22 cellular contexts compared by ENCODE assay signal in genomic region chr1:39134768-39135333, GRCh38.
A peak's percentile ranks its signal among the peaks of the same experiment; 100 is the strongest.
DNase-seq lines count a peak whose midpoint lies in the region; ATAC-seq, FAIRE-seq and TF ChIP-seq lines count a peak whose summit lies in the region.
"Had no signal": no experiment of that assay in that cellular context is flagged by ENCODE, and none has a peak within 500 bp of the region (broad histone marks: within the 10 kb centered on the region; RNA-seq: fewer than 3 reads in every experiment).

No MANE protein-coding gene starts in this region.

- H3K27me3 Mint-ChIP-seq in astrocyte (ENCODE audit: low read depth, unreplicated experiment): no peaks in the 10 kb centered on the region
- H3K27me3 Mint-ChIP-seq in activated CD4-positive, alpha-beta T cell treated with anti-CD3 and anti-CD28 coated beads, Interleukin-2, amount 10 ng/mL, durations not matched to agents 7 days and 5 days: no peaks in the 10 kb centered on the region
- H3K27me3 Mint-ChIP-seq: CD4-positive, alpha-beta memory T cell had no signal

- DNase-seq in astrocyte (ENCODE audit: low read depth) (no peak), epithelial cell of prostate (ENCODE audit: low read depth, low spot score) (no peak), thyroid gland (no peak), mesenchymal stem cell (no peak)
- DNase-seq in activated effector memory CD4-positive, alpha-beta T cell treated with anti-CD3 and anti-CD28 coated beads, Interleukin-2, amount 50 U/mL, for 16 hours: no peak
- DNase-seq in activated CD4-positive, alpha-beta T cell treated with anti-CD3 and anti-CD28 coated beads, Interleukin-2, amount 10 ng/mL, durations not matched to agents 7 days and 5 days: no peak
- DNase-seq: CD4-positive, alpha-beta memory T cell; DMS153; GDM1; KBM-7; NCI-H1417 treated with DMSO at 0.1 percent for 48 hours; NCI-H187 treated with DMSO at 0.1 percent for 48 hours; NCI-H2227 treated with DMSO at 0.1 percent for 48 hours; NCI-H524; NCI-H82; PC-3 had no signal

- H3K36me3 ChIP-seq in KMS-11 (ENCODE audit: insufficient read depth) (no peaks in the 10 kb centered on the region), astrocyte (ENCODE audit: insufficient read depth, low read length) (no peaks in the 10 kb centered on the region), thyroid gland (no peaks in the 10 kb centered on the region), mesenchymal stem cell (ENCODE audit: control insufficient read depth in 1 of 2, insufficient read depth in 2 of 2, low read depth in 1 of 2, low read length in 2 of 2) (peaks cover 7 to 9% of the 10 kb centered on the region in 2 experiments)

- no peak overlapping the region for H3K4ac ChIP-seq in mesenchymal stem cell (ENCODE audit: low read depth in 1 of 2, low read length in 2 of 2)

- no peak overlapping the region for H3K4me3 ChIP-seq in KMS-11 (IDR thresholded peaks at IDR 0.05; ENCODE audit: insufficient read depth, low read depth, low read length)
- H3K4me3 ChIP-seq in astrocyte (ENCODE audit: insufficient read depth, low read depth, low read length): no peak overlapping the region
- H3K4me3 ChIP-seq in thyroid gland (replicated peaks in 1 of 3): no peak overlapping the region
- H3K4me3 ChIP-seq in mesenchymal stem cell (ENCODE audit: insufficient read depth in 1 of 2, low read depth in 1 of 2, low read length in 2 of 2): no peak overlapping the region
- H3K4me3 ChIP-seq: BLaER1, SJSA1 had no signal

- H3K36me3 Mint-ChIP-seq in astrocyte (ENCODE audit: low read depth, unreplicated experiment): peaks cover 4% of the 10 kb centered on the region
- no peaks in the 10 kb centered on the region for H3K36me3 Mint-ChIP-seq in activated CD4-positive, alpha-beta T cell treated with anti-CD3 and anti-CD28 coated beads, Interleukin-2, amount 10 ng/mL, durations not matched to agents 7 days and 5 days (ENCODE audit: low read depth)
- H3K36me3 Mint-ChIP-seq: CD4-positive, alpha-beta memory T cell had no signal

- no peak overlapping the region for H2BK120ac ChIP-seq in mesenchymal stem cell (ENCODE audit: low read depth, low read length)

- WGBS in thyroid gland, 2 donors: 94 to 96% methylated on average over 5 of the region's 5 CpGs
- WGBS in mesenchymal stem cell: 98% methylated on average over 5 of the region's 5 CpGs

- FAIRE-seq in astrocyte (lab: Jason Lieb, UNC): no peak
- FAIRE-seq: H1, HepG2 had no signal

- H3K9ac ChIP-seq in KMS-11 (no peak overlapping the region), astrocyte (ENCODE audit: low read length) (no peak overlapping the region), mesenchymal stem cell (ENCODE audit: low read length) (no peak overlapping the region)
- H3K9ac ChIP-seq: BLaER1 had no signal

- no peak overlapping the region for H3K27ac Mint-ChIP-seq in astrocyte (ENCODE audit: unreplicated experiment)
- H3K27ac Mint-ChIP-seq in activated CD4-positive, alpha-beta T cell treated with anti-CD3 and anti-CD28 coated beads, Interleukin-2, amount 10 ng/mL, durations not matched to agents 7 days and 5 days: no peak overlapping the region
- H3K27ac Mint-ChIP-seq: CD4-positive, alpha-beta memory T cell had no signal

- no peak overlapping the region for H3K18ac ChIP-seq in mesenchymal stem cell (ENCODE audit: low read depth in 1 of 2, low read length in 2 of 2)

- H3K9me3 Mint-ChIP-seq in astrocyte (ENCODE audit: unreplicated experiment): no peaks in the 10 kb centered on the region
- no peaks in the 10 kb centered on the region for H3K9me3 Mint-ChIP-seq in activated CD4-positive, alpha-beta T cell treated with anti-CD3 and anti-CD28 coated beads, Interleukin-2, amount 10 ng/mL, durations not matched to agents 7 days and 5 days
- H3K9me3 Mint-ChIP-seq: CD4-positive, alpha-beta memory T cell had no signal

- no peak overlapping the region for H2BK15ac ChIP-seq in mesenchymal stem cell (ENCODE audit: low read depth, poor library complexity, severe bottlenecking)

- H3K79me1 ChIP-seq in mesenchymal stem cell (replicated peaks; ENCODE audit: low read length, poor library complexity, severe bottlenecking): peaks cover 4% of the 10 kb centered on the region

- intact Hi-C loops in thyroid gland (cut with DNase I): no loop called here

- no peak overlapping the region for H3K27ac ChIP-seq in KMS-11
- no peak overlapping the region for H3K27ac ChIP-seq in astrocyte (ENCODE audit: low read depth, low read length)
- H3K27ac ChIP-seq in epithelial cell of prostate: peak overlapping the region; percentile 97
- H3K27ac ChIP-seq in thyroid gland: peak overlapping the region; percentile 72 to 96 (median 90)
- no peak overlapping the region for H3K27ac ChIP-seq in mesenchymal stem cell (ENCODE audit: low read length, poor library complexity, severe bottlenecking)
- H3K27ac ChIP-seq: BLaER1, SJSA1 had no signal

- no peak overlapping the region for H4K8ac ChIP-seq in mesenchymal stem cell (ENCODE audit: low read length)

- H3K9me3 ChIP-seq in astrocyte (ENCODE audit: insufficient read depth, low read depth, low read length) (no peaks in the 10 kb centered on the region), thyroid gland (no peaks in the 10 kb centered on the region), mesenchymal stem cell (ENCODE audit: control insufficient read depth, low read length) (no peaks in the 10 kb centered on the region)
- H3K9me3 ChIP-seq: BLaER1, SJSA1 had no signal

- H2AFZ ChIP-seq in KMS-11 (ENCODE audit: low read depth) (no peak overlapping the region), astrocyte (ENCODE audit: low read depth, low read length) (no peak overlapping the region), mesenchymal stem cell (ENCODE audit: low read depth, low read length) (no peak overlapping the region)

- H3K4me1 Mint-ChIP-seq in astrocyte (ENCODE audit: low read depth, unreplicated experiment): peaks cover 53% of the 10 kb centered on the region
- peaks cover 5% of the 10 kb centered on the region for H3K4me1 Mint-ChIP-seq in activated CD4-positive, alpha-beta T cell treated with anti-CD3 and anti-CD28 coated beads, Interleukin-2, amount 10 ng/mL, durations not matched to agents 7 days and 5 days

- H4K20me1 ChIP-seq in KMS-11 (ENCODE audit: insufficient read depth) (no peaks in the 10 kb centered on the region), astrocyte (ENCODE audit: insufficient read depth, low read length) (peaks cover 45% of the 10 kb centered on the region)

- POLR2A ChIA-PET in activated CD4-positive, alpha-beta T cell treated with anti-CD3 and anti-CD28 coated beads, Interleukin-2, amount 10 ng/mL, durations not matched to agents 7 days and 5 days (lab: Charles Lee): no interaction called here

- H3K23ac ChIP-seq in mesenchymal stem cell (ENCODE audit: low read length in 2 of 2): no peak overlapping the region

- H3K27me3 ChIP-seq in KMS-11 (ENCODE audit: insufficient read depth, low read depth) (no peaks in the 10 kb centered on the region), astrocyte (ENCODE audit: insufficient read depth, low read length) (no peaks in the 10 kb centered on the region), thyroid gland (no peaks in the 10 kb centered on the region), mesenchymal stem cell (ENCODE audit: control insufficient read depth in 1 of 2, insufficient read depth in 1 of 2, low read length in 2 of 2) (no peaks in the 10 kb centered on the region)
- H3K27me3 ChIP-seq: BLaER1, SJSA1 had no signal

- no peak overlapping the region for H4K91ac ChIP-seq in mesenchymal stem cell (ENCODE audit: low read length)

- peak overlapping the region; percentile 5 for H3K4me3 Mint-ChIP-seq in astrocyte (ENCODE audit: unreplicated experiment)
- no peak overlapping the region for H3K4me3 Mint-ChIP-seq in activated CD4-positive, alpha-beta T cell treated with anti-CD3 and anti-CD28 coated beads, Interleukin-2, amount 10 ng/mL, durations not matched to agents 7 days and 5 days
- H3K4me3 Mint-ChIP-seq: CD4-positive, alpha-beta memory T cell had no signal

- no peak for TF ChIP-seq POLR2A in thyroid gland (IDR thresholded peaks at IDR 0.05)

- ATAC-seq in HG03565 (IDR thresholded peaks at IDR 0.05; ENCODE audit: unreplicated experiment): no peak
- ATAC-seq: HepG2, PC-3 had no signal

- H2BK5ac ChIP-seq in mesenchymal stem cell (ENCODE audit: low read depth, low read length, poor library complexity, severe bottlenecking): no peak overlapping the region

- CTCF ChIA-PET in activated CD4-positive, alpha-beta T cell treated with anti-CD3 and anti-CD28 coated beads, Interleukin-2, amount 10 ng/mL, durations not matched to agents 7 days and 5 days (lab: Charles Lee): no interaction called here

- H3K14ac ChIP-seq in mesenchymal stem cell (ENCODE audit: low read length in 2 of 2): no peak overlapping the region

- H2BK12ac ChIP-seq in mesenchymal stem cell (ENCODE audit: low read length in 2 of 2): no peak overlapping the region

- H3K4me1 ChIP-seq in KMS-11 (ENCODE audit: low read depth, poor library complexity, severe bottlenecking): peaks cover 16% of the 10 kb centered on the region
- peaks cover 24% of the 10 kb centered on the region for H3K4me1 ChIP-seq in astrocyte (ENCODE audit: insufficient read depth, low read length)
- peaks cover 28 to 78% of the 10 kb centered on the region in 2 donors for H3K4me1 ChIP-seq in thyroid gland
- H3K4me1 ChIP-seq in mesenchymal stem cell (ENCODE audit: control insufficient read depth, insufficient read depth, low read depth, low read length): peaks cover 14% of the 10 kb centered on the region

- no peak overlapping the region for H2AK5ac ChIP-seq in mesenchymal stem cell (ENCODE audit: low read length, severe bottlenecking)

- TF ChIP-seq CTCF in KMS-11 (conservative IDR thresholded peaks at IDR 0.05; ENCODE audit: low read depth, low read length): no peak
- TF ChIP-seq CTCF in astrocyte (IDR thresholded peaks at IDR 0.05; ENCODE audit: insufficient read depth, low read depth, low read length): no peak
- no peak for TF ChIP-seq CTCF in thyroid gland (IDR thresholded peaks at IDR 0.05)

- H3K79me2 ChIP-seq in KMS-11 (ENCODE audit: insufficient read depth, low read depth) (0 out of 2 replicates have a peak, but pooled peaks cover 3% of the 10 kb centered on the region), astrocyte (ENCODE audit: insufficient read depth, low read length) (peaks cover 96% of the 10 kb centered on the region)

- H3K4me2 ChIP-seq in KMS-11 (peak overlapping the region; percentile 13; the same call in 1 of the 2 replicates), astrocyte (ENCODE audit: low read length) (no peak overlapping the region), mesenchymal stem cell (ENCODE audit: low read length, poor library complexity, severe bottlenecking) (no peak overlapping the region)
- H3K4me2 ChIP-seq: BLaER1 had no signal

Comparison
In these comparisons a context has a peak if more than half of its experiments do, and no peak if none do; other contexts are left out.
1. H3K27ac ChIP-seq: peak in epithelial cell of prostate (single experiment) and thyroid gland (3 of 3); none in KMS-11 (single experiment), astrocyte (single experiment) and mesenchymal stem cell (single experiment).